In the genomic region with DNA sequence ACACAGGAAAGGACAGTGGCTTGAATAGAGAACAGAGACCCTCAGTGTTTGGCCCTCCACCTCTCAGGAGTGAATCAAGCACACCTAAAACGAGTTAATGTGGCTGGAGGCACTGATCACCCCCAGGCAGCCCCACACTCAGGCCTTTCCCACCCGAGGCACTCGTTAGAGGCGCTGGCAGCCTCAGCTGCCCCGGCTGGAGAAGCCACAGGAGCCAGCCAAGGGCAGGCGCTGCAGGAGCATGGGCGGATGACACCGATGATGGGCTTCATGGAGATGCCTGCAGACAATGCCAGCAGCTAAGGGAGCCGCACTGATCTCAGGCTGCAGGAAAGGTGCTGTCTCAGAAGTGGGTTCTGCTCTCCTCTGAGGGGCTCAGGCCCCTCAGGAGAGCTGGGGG, we compare ENCODE assay signal across 23 cellular contexts. TPM values are rescaled to one million over a fixed set of nuclear protein-coding genes. Genes with fewer than 3 reads are reported as not detected.
A peak's percentile ranks its signal among the peaks of the same experiment; 100 is the strongest.
DNase-seq lines count a peak whose midpoint lies in the region; ATAC-seq and TF ChIP-seq lines count a peak whose summit lies in the region.
"Had no signal": no experiment of that assay in that cellular context is flagged by ENCODE, and none has a peak within 500 bp of the region (broad histone marks: within the 10 kb centered on the region; RNA-seq: fewer than 3 reads in every experiment).

No MANE protein-coding gene starts in this region.

- TF ChIP-seq CTCF in right atrium auricular region (IDR thresholded peaks at IDR 0.05) = no peak
- no peak for TF ChIP-seq CTCF in DND-41 (IDR thresholded peaks at IDR 0.05; ENCODE audit: borderline replicate concordance, extremely low read depth, low read length, poor library complexity, severe bottlenecking)
- no peak for TF ChIP-seq CTCF in neutrophil (IDR thresholded peaks at IDR 0.05)

- no peaks in the 10 kb centered on the region for H3K79me2 ChIP-seq in DND-41 (ENCODE audit: insufficient read depth, low read length)

- H3K27me3 ChIP-seq in right atrium auricular region (no peaks in the 10 kb centered on the region), DND-41 (ENCODE audit: insufficient read depth, low read length, poor library complexity) (no peaks in the 10 kb centered on the region), neutrophil (peaks cover 18% of the 10 kb centered on the region)
- H3K27me3 ChIP-seq: BE2C had no signal

- no peaks in the 10 kb centered on the region for H3K36me3 Mint-ChIP-seq in activated CD4-positive, alpha-beta memory T cell treated with anti-CD3 and anti-CD28 coated beads, Interleukin-2, amount 10 ng/mL, durations not matched to agents 7 days and 5 days (ENCODE audit: low read depth)
- H3K36me3 Mint-ChIP-seq: CD8-positive, alpha-beta T cell had no signal

- H3K4me3 Mint-ChIP-seq in activated CD4-positive, alpha-beta memory T cell treated with anti-CD3 and anti-CD28 coated beads, Interleukin-2, amount 10 ng/mL, durations not matched to agents 7 days and 5 days = no peak overlapping the region
- H3K4me3 Mint-ChIP-seq: CD8-positive, alpha-beta T cell had no signal

- no peak overlapping the region for H3K4me2 ChIP-seq in DND-41 (ENCODE audit: insufficient read depth, low read length)

- no peaks in the 10 kb centered on the region for H4K20me1 ChIP-seq in DND-41 (ENCODE audit: insufficient read depth, low read length)

- H3K4me1 Mint-ChIP-seq in activated CD4-positive, alpha-beta memory T cell treated with anti-CD3 and anti-CD28 coated beads, Interleukin-2, amount 10 ng/mL, durations not matched to agents 7 days and 5 days = peaks cover 73% of the 10 kb centered on the region

- peak; percentile 46 for DNase-seq in right atrium auricular region (ENCODE audit: low spot score)
- no peak for DNase-seq in left cardiac atrium
- DNase-seq in DND-41 = no peak
- DNase-seq in ecto neural progenitor cell (ENCODE audit: low spot score) = peak; percentile 40
- DNase-seq in activated CD4-positive, alpha-beta memory T cell treated with anti-CD3 and anti-CD28 coated beads, Interleukin-2, amount 10 ng/mL, durations not matched to agents 7 days and 5 days = no peak
- no peak for DNase-seq in GM19240 (ENCODE audit: insufficient read length, low spot score)
- DNase-seq in amniotic stem cell (lab: John Stamatoyannopoulos, UW) = no peak
- DNase-seq: BE2C; Calu3; CD8-positive, alpha-beta T cell; DMS153; MM.1S; NCI-H1092 treated with DMSO at 0.1 percent for 48 hours; NCI-H146; NCI-H2029; NCI-H226; NCI-H510A treated with DMSO at 0.1 percent for 48 hours; NCI-H748 treated with DMSO at 0.1 percent for 48 hours had no signal

- CTCF ChIA-PET in activated CD4-positive, alpha-beta memory T cell treated with anti-CD3 and anti-CD28 coated beads, Interleukin-2, amount 10 ng/mL, durations not matched to agents 7 days and 5 days (lab: Charles Lee) = interaction anchor here (0.8 to 3.2 kb wide), 2 partner anchors 25 to 30 kb away, joined by 3 to 18 read pairs; a partner anchor contains a TSS

- H3K9me3 ChIP-seq in right atrium auricular region (no peaks in the 10 kb centered on the region), DND-41 (ENCODE audit: insufficient read depth, low read length, severe bottlenecking) (no peaks in the 10 kb centered on the region), neutrophil (no peaks in the 10 kb centered on the region)
- H3K9me3 ChIP-seq: BE2C had no signal

- no peak overlapping the region for H2AFZ ChIP-seq in DND-41 (ENCODE audit: low read depth, low read length)

- no peaks in the 10 kb centered on the region for H3K9me3 Mint-ChIP-seq in activated CD4-positive, alpha-beta memory T cell treated with anti-CD3 and anti-CD28 coated beads, Interleukin-2, amount 10 ng/mL, durations not matched to agents 7 days and 5 days
- H3K9me3 Mint-ChIP-seq: CD8-positive, alpha-beta T cell had no signal

- H3K4me1 ChIP-seq in right atrium auricular region (peaks cover 0 to 10% of the 10 kb centered on the region in 2 donors), DND-41 (ENCODE audit: insufficient read depth, low read length) (peaks cover 50% of the 10 kb centered on the region), neutrophil (ENCODE audit: control insufficient read depth in 1 of 2, insufficient read depth in 1 of 2, low read depth in 1 of 2, low read length in 1 of 2) (peaks cover 61 to 88% of the 10 kb centered on the region in 2 experiments)

- H3K27me3 Mint-ChIP-seq in activated CD4-positive, alpha-beta memory T cell treated with anti-CD3 and anti-CD28 coated beads, Interleukin-2, amount 10 ng/mL, durations not matched to agents 7 days and 5 days = peaks cover 15% of the 10 kb centered on the region

- POLR2A ChIA-PET in activated CD4-positive, alpha-beta memory T cell treated with anti-CD3 and anti-CD28 coated beads, Interleukin-2, amount 10 ng/mL, durations not matched to agents 7 days and 5 days (lab: Charles Lee) = interaction anchor here (4.1 to 10.3 kb wide), 2 partner anchors 25 to 42 kb away, joined by 35 to 246 read pairs; a partner anchor contains a TSS

- intact Hi-C loops in left cardiac atrium (cut with DNase I) = no loop called here

- H3K9ac ChIP-seq in DND-41 (ENCODE audit: low read depth, low read length) = no peak overlapping the region; the same call in 1 of the 2 replicates

- no peak for ATAC-seq in left cardiac atrium
- ATAC-seq in DND-41 (ENCODE audit: insufficient read depth, low read depth) = no peak
- ATAC-seq: CD8-positive, alpha-beta T cell; K562; Panc1; SK-N-SH treated with all-trans-retinoic acid at 6 μM for 48 hours had no signal

- H3K4me3 ChIP-seq in right atrium auricular region (no peak overlapping the region), DND-41 (ENCODE audit: low read depth in 1 of 2, low read length in 2 of 2) (no peak overlapping the region), neutrophil (ENCODE audit: low read depth in 1 of 2, low read length in 1 of 2) (peak overlapping the region in 1 of 2 experiments; percentile 28)
- H3K4me3 ChIP-seq: K562 had no signal

- no peak overlapping the region for H3K27ac ChIP-seq in right atrium auricular region
- 0 out of 2 replicates have a peak overlapping the region, but pooled peaks have one; percentile 9 for H3K27ac ChIP-seq in DND-41 (ENCODE audit: low read length)
- peak overlapping the region; percentile 81 for H3K27ac ChIP-seq in neutrophil

- H3K36me3 ChIP-seq in right atrium auricular region (no peaks in the 10 kb centered on the region), DND-41 (ENCODE audit: insufficient read depth, low read length) (no peaks in the 10 kb centered on the region), neutrophil (no peaks in the 10 kb centered on the region)
- H3K36me3 ChIP-seq: BE2C had no signal

- no peak overlapping the region for H3K27ac Mint-ChIP-seq in activated CD4-positive, alpha-beta memory T cell treated with anti-CD3 and anti-CD28 coated beads, Interleukin-2, amount 10 ng/mL, durations not matched to agents 7 days and 5 days
- H3K27ac Mint-ChIP-seq: CD8-positive, alpha-beta T cell had no signal

RNA-seq across cellular contexts. Expression of a gene that starts 24.1 kb away (rescaled TPM):
- total RNA-seq in right atrium auricular region (10 to 100 TPM in 1 of 2 donors, 1 to 10 TPM in 1; 7.9 to 12.3 TPM), left cardiac atrium (10 to 100 TPM in 1 of 2 donors, 1 to 10 TPM in 1; 6.3 to 13.5 TPM)
- 10 to 100 TPM; 23.7 to 25.3 TPM for total RNA-seq in activated CD4-positive, alpha-beta memory T cell treated with anti-CD3 and anti-CD28 coated beads, Interleukin-2, amount 10 ng/mL, durations not matched to agents 7 days and 5 days
- total RNA-seq: LHCN-M2 had no signal

Comparison
In these comparisons a context has a peak if more than half of its experiments do, and no peak if none do; other contexts are left out.
1. DNase-seq: peak in right atrium auricular region (single experiment) and ecto neural progenitor cell (single experiment); none in left cardiac atrium (single experiment), DND-41 (single experiment), activated CD4-positive, alpha-beta memory T cell treated with anti-CD3 and anti-CD28 coated beads, Interleukin-2, amount 10 ng/mL, durations not matched to agents 7 days and 5 days (single experiment), GM19240 (single experiment) and amniotic stem cell (single experiment).
2. H3K27ac ChIP-seq: peak in DND-41 (single experiment) and neutrophil (single experiment); none in right atrium auricular region (0 of 2).